Comparison of ENCODE assay signal across 15 cellular contexts in the genomic region with DNA sequence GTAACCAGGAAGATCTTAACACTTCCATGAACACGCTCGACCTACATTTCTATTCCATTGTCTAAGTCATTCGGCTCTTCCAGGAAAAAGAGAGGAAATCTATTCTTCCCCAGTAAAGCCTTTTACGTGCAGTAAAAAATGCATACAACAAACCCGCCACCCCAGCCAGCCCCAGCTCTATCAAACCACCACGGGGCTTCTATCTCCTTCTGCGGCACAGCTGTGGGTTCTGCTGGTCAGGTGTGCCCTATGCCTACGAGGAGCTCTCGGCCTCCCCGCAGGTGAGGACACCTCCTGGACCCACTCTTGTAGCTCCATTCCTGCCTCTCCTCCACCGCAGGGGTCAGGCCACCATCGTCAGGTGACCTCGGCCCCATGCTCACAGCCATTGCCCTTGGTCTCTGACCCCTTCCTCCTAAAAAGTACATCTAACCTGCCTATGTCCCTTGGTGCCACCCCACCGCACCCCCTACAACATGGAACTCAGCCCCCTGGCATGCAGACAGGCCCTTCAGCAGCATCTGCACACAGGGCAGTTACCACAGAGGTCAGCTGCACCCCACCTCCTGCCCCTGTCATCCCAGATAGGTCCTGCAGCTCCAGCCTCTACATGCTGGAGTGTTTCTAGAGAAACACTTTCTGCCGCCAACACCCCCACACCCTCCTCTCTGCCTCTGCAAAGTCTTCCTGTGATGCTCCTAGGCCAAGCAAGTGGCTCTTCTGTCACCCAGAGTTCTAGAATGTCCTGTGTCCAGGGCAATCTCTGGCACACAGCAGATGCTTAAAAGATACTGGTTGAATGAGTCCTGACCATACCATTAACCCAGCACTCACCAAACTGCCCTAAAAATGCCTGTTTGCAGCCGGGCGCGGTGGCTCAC. TPM values are rescaled to one million over a fixed set of nuclear protein-coding genes. Genes with fewer than 3 reads are reported as not detected.
DNase-seq lines count a peak whose midpoint lies in the region; ATAC-seq and TF ChIP-seq lines count a peak whose summit lies in the region.
"Had no signal": no experiment of that assay in that cellular context is flagged by ENCODE, and none has a peak within 500 bp of the region (broad histone marks: within the 10 kb centered on the region; RNA-seq: fewer than 3 reads in every experiment).

No MANE protein-coding gene starts in this region.

- H3K4me3 ChIP-seq in BLaER1 treated with 17β-estradiol and CSF1 and Interleukin-3, amounts not matched to agents 10 nM and 100 nM: no peak overlapping the region
- H3K4me3 ChIP-seq in DND-41 (ENCODE audit: low read depth in 1 of 2, low read length in 2 of 2): 0 out of 4 replicates have a peak overlapping the region, but pooled peaks of 1 of the 2 experiments have one; percentile 3
- H3K4me3 ChIP-seq in naive thymus-derived CD4-positive, alpha-beta T cell (ENCODE audit: low read length): peak overlapping the region; percentile 11

- H3K27me3 ChIP-seq in BLaER1 treated with 17β-estradiol and CSF1 and Interleukin-3, amounts not matched to agents 10 nM and 100 nM: no peaks in the 10 kb centered on the region
- H3K27me3 ChIP-seq in DND-41 (ENCODE audit: insufficient read depth, low read length, poor library complexity): no peaks in the 10 kb centered on the region
- H3K27me3 ChIP-seq in naive thymus-derived CD4-positive, alpha-beta T cell (ENCODE audit: control insufficient read depth in 2 of 2, insufficient read depth in 2 of 2, low read length in 2 of 2): no peaks in the 10 kb centered on the region

- H3K4me1 Mint-ChIP-seq in activated naive CD8-positive, alpha-beta T cell (ENCODE audit: low read depth): peaks cover 37% of the 10 kb centered on the region
- H3K4me1 Mint-ChIP-seq in naive thymus-derived CD4-positive, alpha-beta T cell: peaks cover 30 to 53% (median 42%) of the 10 kb centered on the region in 7 donors

- no peak for TF ChIP-seq CTCF in DND-41 (IDR thresholded peaks at IDR 0.05; ENCODE audit: borderline replicate concordance, extremely low read depth, low read length, poor library complexity, severe bottlenecking)

- no peak overlapping the region for H3K27ac ChIP-seq in BLaER1 treated with 17β-estradiol and CSF1 and Interleukin-3, amounts not matched to agents 10 nM and 100 nM
- no peak overlapping the region for H3K27ac ChIP-seq in DND-41 (ENCODE audit: low read length)
- peak overlapping the region; percentile 81 for H3K27ac ChIP-seq in naive thymus-derived CD4-positive, alpha-beta T cell (ENCODE audit: low read depth, low read length)

- peak overlapping the region in 4 of 11 experiments; percentile 3 to 31 (median 19); a peak in 4 of 22 replicates for H3K9ac ChIP-seq in BLaER1 treated with 17β-estradiol and CSF1 and Interleukin-3, amounts not matched to agents 10 nM and 100 nM
- H3K9ac ChIP-seq in DND-41 (ENCODE audit: low read depth, low read length): no peak overlapping the region; the same call in 1 of the 2 replicates

- no peak for ATAC-seq in DND-41 (ENCODE audit: insufficient read depth, low read depth)
- ATAC-seq in naive thymus-derived CD4-positive, alpha-beta T cell: no peak

- peaks cover 2% of the 10 kb centered on the region for H3K36me3 Mint-ChIP-seq in activated naive CD8-positive, alpha-beta T cell
- H3K36me3 Mint-ChIP-seq in naive thymus-derived CD4-positive, alpha-beta T cell: peaks cover 2 to 17% (median 4%) of the 10 kb centered on the region in 5 donors

- no peaks in the 10 kb centered on the region for H3K9me3 Mint-ChIP-seq in activated naive CD8-positive, alpha-beta T cell (ENCODE audit: low read depth)
- peaks cover 0 to 4% (median 0%) of the 10 kb centered on the region in 11 donors for H3K9me3 Mint-ChIP-seq in naive thymus-derived CD4-positive, alpha-beta T cell

- no peaks in the 10 kb centered on the region for H3K9me3 ChIP-seq in BLaER1 treated with 17β-estradiol and CSF1 and Interleukin-3, amounts not matched to agents 10 nM and 100 nM (replicated peaks in 1 of 11)
- no peaks in the 10 kb centered on the region for H3K9me3 ChIP-seq in DND-41 (ENCODE audit: insufficient read depth, low read length, severe bottlenecking)
- H3K9me3 ChIP-seq in naive thymus-derived CD4-positive, alpha-beta T cell (ENCODE audit: control insufficient read depth in 2 of 3, low read length in 3 of 3): no peaks in the 10 kb centered on the region

- H3K36me3 ChIP-seq in BLaER1 treated with 17β-estradiol and CSF1 and Interleukin-3, amounts not matched to agents 10 nM and 100 nM: peaks cover 33 to 50% (median 43%) of the 10 kb centered on the region in 11 experiments
- H3K36me3 ChIP-seq in DND-41 (ENCODE audit: insufficient read depth, low read length): peaks cover 45% of the 10 kb centered on the region
- peaks cover 0 to 24% (median 8%) of the 10 kb centered on the region in 3 experiments for H3K36me3 ChIP-seq in naive thymus-derived CD4-positive, alpha-beta T cell (ENCODE audit: control insufficient read depth in 2 of 3, insufficient read depth in 3 of 3, low read length in 3 of 3)

- H2AFZ ChIP-seq in DND-41 (ENCODE audit: low read depth, low read length): no peak overlapping the region

- POLR2A ChIA-PET in naive thymus-derived CD4-positive, alpha-beta T cell (lab: Charles Lee): interaction anchor here (0.6 to 1.5 kb wide), 5 partner anchors 9 to 156 kb away, joined by 3 to 6 read pairs (median 4); partner anchors contain the start of gene HRAS

- H3K79me2 ChIP-seq in DND-41 (ENCODE audit: insufficient read depth, low read length): peaks cover 66% of the 10 kb centered on the region

- peak overlapping the region; percentile 30 to 100 (median 100) for H3K4me2 ChIP-seq in BLaER1 treated with 17β-estradiol and CSF1 and Interleukin-3, amounts not matched to agents 10 nM and 100 nM
- peak overlapping the region; percentile 38; the same call in 1 of the 2 replicates for H3K4me2 ChIP-seq in DND-41 (ENCODE audit: insufficient read depth, low read length)

- peak overlapping the region; percentile 68 for H3K27ac Mint-ChIP-seq in activated naive CD8-positive, alpha-beta T cell
- peak overlapping the region; percentile 41 to 100 (median 98) for H3K27ac Mint-ChIP-seq in naive thymus-derived CD4-positive, alpha-beta T cell

- no peaks in the 10 kb centered on the region for H3K27me3 Mint-ChIP-seq in activated naive CD8-positive, alpha-beta T cell
- no peaks in the 10 kb centered on the region for H3K27me3 Mint-ChIP-seq in naive thymus-derived CD4-positive, alpha-beta T cell

- no peak for DNase-seq in DND-41
- DNase-seq in naive thymus-derived CD4-positive, alpha-beta T cell: no peak
- DNase-seq in DMS153 (lab: John Stamatoyannopoulos, UW): no peak
- no peak for DNase-seq in DMS53 (lab: John Stamatoyannopoulos, UW)
- DNase-seq in NCI-H510A (lab: John Stamatoyannopoulos, UW): no peak
- DNase-seq in glomerular visceral epithelial cell (ENCODE audit: extremely low spot score): no peak
- DNase-seq: activated CD4-positive, alpha-beta T cell treated with anti-CD3 and anti-CD28 coated beads, Interleukin-2, amount 50 U/mL, for 4 hours; mesendoderm; NCI-H1092 treated with DMSO at 0.1 percent for 48 hours; NK-92 treated with Interleukin-12 subunit alpha and Interleukin-12 subunit beta, amount 100 ng/mL, for 24 hours; Right ventricle myocardium superior; stimulated activated CD4-positive, alpha-beta T cell treated with anti-CD3 and anti-CD28 coated beads, Interleukin-4, amount 100 ng/mL, for 24 hours had no signal

- H3K4me1 ChIP-seq in BLaER1 treated with 17β-estradiol and CSF1 and Interleukin-3, amounts not matched to agents 10 nM and 100 nM: peaks cover 38 to 74% (median 63%) of the 10 kb centered on the region in 10 experiments
- H3K4me1 ChIP-seq in DND-41 (ENCODE audit: insufficient read depth, low read length): peaks cover 43% of the 10 kb centered on the region
- peaks cover 13 to 46% of the 10 kb centered on the region in 2 donors for H3K4me1 ChIP-seq in naive thymus-derived CD4-positive, alpha-beta T cell (ENCODE audit: control insufficient read depth in 2 of 2, insufficient read depth in 2 of 2, low read length in 2 of 2)

- peaks cover 33 to 70% (median 66%) of the 10 kb centered on the region in 11 experiments for H4K20me1 ChIP-seq in BLaER1 treated with 17β-estradiol and CSF1 and Interleukin-3, amounts not matched to agents 10 nM and 100 nM
- peaks cover 50% of the 10 kb centered on the region for H4K20me1 ChIP-seq in DND-41 (ENCODE audit: insufficient read depth, low read length)

- H3K4me3 Mint-ChIP-seq in activated naive CD8-positive, alpha-beta T cell: peak overlapping the region; percentile 74
- H3K4me3 Mint-ChIP-seq in naive thymus-derived CD4-positive, alpha-beta T cell: peak overlapping the region; percentile 60 to 90 (median 82)

- intact Hi-C loops in naive thymus-derived CD4-positive, alpha-beta T cell (cut with micrococcal nuclease): loop anchor here in 1 of 2 donors (10.0 kb wide), 1 partner anchor 277 kb away; the partner anchor contains the start of gene SIGIRR

- CTCF ChIA-PET in naive thymus-derived CD4-positive, alpha-beta T cell (lab: Charles Lee): interaction anchor here (1.2 to 1.7 kb wide), 2 partner anchors 30 to 34 kb away, joined by 5 to 6 read pairs; no protein-coding TSS in a partner anchor

RNA-seq across cellular contexts. Expression of gene DEAF1, which starts 3.1 kb away (rescaled TPM):
- 100 to 1,000 TPM in 1 of 5 experiments, 10 to 100 TPM in 4; 44.5 to 117 (median 54.2) TPM for total RNA-seq in naive thymus-derived CD4-positive, alpha-beta T cell
- 10 to 100 TPM; 33.0 to 71.8 TPM for polyA plus RNA-seq in naive thymus-derived CD4-positive, alpha-beta T cell

RNA-seq across cellular contexts. Expression of gene TMEM80, which starts 3.7 kb away (rescaled TPM):
- total RNA-seq in naive thymus-derived CD4-positive, alpha-beta T cell: 10 to 100 TPM; 26.2 to 44.3 (median 40.4) TPM
- 10 to 100 TPM; 31.4 to 37.8 TPM for polyA plus RNA-seq in naive thymus-derived CD4-positive, alpha-beta T cell

RNA-seq across cellular contexts. Expression of gene EPS8L2, which starts 14.1 kb away (rescaled TPM):
- total RNA-seq in naive thymus-derived CD4-positive, alpha-beta T cell: 10 to 100 TPM in 3 of 5 experiments, 1 to 10 TPM in 2; 7.2 to 16.6 (median 10.9) TPM
- 1 to 10 TPM; 4.5 to 4.6 TPM for polyA plus RNA-seq in naive thymus-derived CD4-positive, alpha-beta T cell

RNA-seq across cellular contexts. Expression of gene DRD4, which starts 54.9 kb away (rescaled TPM):
- 1 to 10 TPM in 2 of 5 experiments, under 1 TPM in 3; 0.27 to 1.9 (median 0.75) TPM for total RNA-seq in naive thymus-derived CD4-positive, alpha-beta T cell
- not detected for polyA plus RNA-seq in naive thymus-derived CD4-positive, alpha-beta T cell
- total RNA-seq: epithelial cell of proximal tubule, Right ventricle myocardium superior had no signal

RNA-seq across cellular contexts. Expression of gene TALDO1, which starts 55.3 kb away (rescaled TPM):
- total RNA-seq in naive thymus-derived CD4-positive, alpha-beta T cell: 100 to 1,000 TPM in 2 of 5 experiments, 10 to 100 TPM in 3; 61.4 to 272 (median 90.3) TPM
- polyA plus RNA-seq in naive thymus-derived CD4-positive, alpha-beta T cell: 100 to 1,000 TPM; 179 to 214 TPM
